ENCODE assay signal across 14 cellular contexts in genomic region chr16:64907844-64908243, GRCh38.
"Had no signal": no experiment of that assay in that cellular context is flagged by ENCODE, and none has a peak within 500 bp of the region (broad histone marks: within the 10 kb centered on the region; RNA-seq: fewer than 3 reads in every experiment).

No MANE protein-coding gene starts in this region.

- H3K4me1 ChIP-seq: stomach, vagina had no signal

- H3K27ac ChIP-seq: stomach, vagina had no signal

- H3K4me3 Mint-ChIP-seq: activated CD4-positive, alpha-beta T cell treated with anti-CD3 and anti-CD28 coated beads, Interleukin-2, amount 10 ng/mL, durations not matched to agents 24 days and 14 days; activated naive CD8-positive, alpha-beta T cell treated with anti-CD3 and anti-CD28 coated beads, Interleukin-2, amount 50 U/mL, for 24 hours; activated T-helper 1 cell treated with anti-CD3 and anti-CD28 coated beads, Interleukin-12 subunit alpha, Interleukin-12 subunit beta, Interleukin-2, Interleukin-4 antibody, amounts not matched to agents 30 ng/mL and 10 ng/mL and 1 ng/mL, durations not matched to agents 14 hours and 24 hours and 36 hours; central memory CD8-positive, alpha-beta T cell; dendritic cell treated with granulocyte-macrophage colony-stimulating factor and Interleukin-4, amounts not matched to agents 40 ng/mL and 50 ng/mL, for 4 days; natural killer cell treated with Interleukin-12 subunit alpha and Interleukin-12 subunit beta and Interleukin-15 and Interleukin-18, amount 100 ng/mL, for 72 hours; T-helper 1 cell treated with Interleukin-12 subunit alpha and Interleukin-12 subunit beta and Interleukin-4 antibody, amounts not matched to agents 30 μg/mL and 1 μg/mL, for 36 hours had no signal

- H3K4me1 Mint-ChIP-seq: activated CD4-positive, alpha-beta T cell treated with anti-CD3 and anti-CD28 coated beads, Interleukin-2, amount 10 ng/mL, durations not matched to agents 24 days and 14 days; activated naive CD8-positive, alpha-beta T cell treated with anti-CD3 and anti-CD28 coated beads, Interleukin-2, amount 50 U/mL, for 24 hours; central memory CD8-positive, alpha-beta T cell had no signal

- H3K9me3 ChIP-seq: mucosa of descending colon, vagina had no signal

- H3K36me3 ChIP-seq: stomach, vagina had no signal

- H3K27ac Mint-ChIP-seq: activated CD4-positive, alpha-beta T cell treated with anti-CD3 and anti-CD28 coated beads, Interleukin-2, amount 10 ng/mL, durations not matched to agents 24 days and 14 days; activated naive CD8-positive, alpha-beta T cell treated with anti-CD3 and anti-CD28 coated beads, Interleukin-2, amount 50 U/mL, for 24 hours; activated T-helper 1 cell treated with anti-CD3 and anti-CD28 coated beads, Interleukin-12 subunit alpha, Interleukin-12 subunit beta, Interleukin-2, Interleukin-4 antibody, amounts not matched to agents 30 ng/mL and 10 ng/mL and 1 ng/mL, durations not matched to agents 14 hours and 24 hours and 36 hours; dendritic cell treated with granulocyte-macrophage colony-stimulating factor and Interleukin-4, amounts not matched to agents 40 ng/mL and 50 ng/mL, for 4 days; natural killer cell treated with Interleukin-12 subunit alpha and Interleukin-12 subunit beta and Interleukin-15 and Interleukin-18, amount 100 ng/mL, for 72 hours; T-helper 1 cell treated with Interleukin-12 subunit alpha and Interleukin-12 subunit beta and Interleukin-4 antibody, amounts not matched to agents 30 μg/mL and 1 μg/mL, for 36 hours had no signal

- H3K27me3 ChIP-seq: stomach, vagina had no signal

- DNase-seq: activated CD4-positive, alpha-beta T cell treated with anti-CD3 and anti-CD28 coated beads, Interleukin-2, amount 10 ng/mL, durations not matched to agents 24 days and 14 days; activated naive CD4-positive, alpha-beta T cell treated with Interleukin-2 at 50 U/mL for 16 hours; activated naive CD8-positive, alpha-beta T cell treated with anti-CD3 and anti-CD28 coated beads, Interleukin-2, amount 50 U/mL, for 24 hours; left colon; mammary epithelial cell; mucosa of descending colon; stimulated activated CD4-positive, alpha-beta T cell treated with anti-CD3 and anti-CD28 coated beads, Interleukin-4, amount 100 ng/mL, for 4 hours; stomach had no signal

- H3K4me3 ChIP-seq: mucosa of descending colon, stomach, vagina had no signal

- H3K27me3 Mint-ChIP-seq: activated CD4-positive, alpha-beta T cell treated with anti-CD3 and anti-CD28 coated beads, Interleukin-2, amount 10 ng/mL, durations not matched to agents 24 days and 14 days; activated naive CD8-positive, alpha-beta T cell treated with anti-CD3 and anti-CD28 coated beads, Interleukin-2, amount 50 U/mL, for 24 hours; central memory CD8-positive, alpha-beta T cell; dendritic cell treated with granulocyte-macrophage colony-stimulating factor and Interleukin-4, amounts not matched to agents 40 ng/mL and 50 ng/mL, for 4 days; natural killer cell treated with Interleukin-12 subunit alpha and Interleukin-12 subunit beta and Interleukin-15 and Interleukin-18, amount 100 ng/mL, for 72 hours had no signal

- H3K9me3 Mint-ChIP-seq: dendritic cell treated with granulocyte-macrophage colony-stimulating factor and Interleukin-4, amounts not matched to agents 40 ng/mL and 50 ng/mL, for 4 days had no signal
